In the genomic region with DNA sequence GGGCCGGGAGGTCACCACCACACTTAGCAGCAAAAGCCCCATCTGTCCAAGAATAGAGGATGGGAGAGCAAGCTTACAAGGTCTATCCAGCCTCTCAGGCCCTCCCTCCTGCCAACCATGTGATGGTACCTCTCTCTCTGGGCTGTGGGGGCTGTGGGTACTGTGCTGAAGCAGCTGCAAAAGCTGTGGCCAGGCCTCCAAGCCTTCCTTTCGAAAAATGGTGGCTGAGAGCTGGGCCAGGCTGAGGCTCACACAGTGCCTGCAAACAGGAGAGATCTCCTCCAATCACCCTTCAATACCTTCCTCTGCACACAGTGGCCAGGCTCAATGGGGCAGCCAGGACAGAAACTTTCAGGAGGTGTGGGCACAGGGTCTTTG, we compare ENCODE assay signal across 10 cellular contexts. TPM values are rescaled to one million over a fixed set of nuclear protein-coding genes. Genes with fewer than 3 reads are reported as not detected.
DNase-seq lines count a peak whose midpoint lies in the region; ATAC-seq, FAIRE-seq and TF ChIP-seq lines count a peak whose summit lies in the region.
"Had no signal": no experiment of that assay in that cellular context is flagged by ENCODE, and none has a peak within 500 bp of the region (broad histone marks: within the 10 kb centered on the region; RNA-seq: fewer than 3 reads in every experiment).

No MANE protein-coding gene starts in this region.

- H3K36me3 ChIP-seq in CD4-positive, CD25-positive, alpha-beta regulatory T cell (ENCODE audit: control insufficient read depth, insufficient read depth, low read length), result peaks cover 35% of the 10 kb centered on the region
- H3K36me3 ChIP-seq in Loucy (ENCODE audit: insufficient read depth, low read length), result no peaks in the 10 kb centered on the region; the same call in 1 of the 2 replicates

- H3K79me2 ChIP-seq in Loucy (ENCODE audit: insufficient read depth, low read length), result peaks cover 11% of the 10 kb centered on the region; the same call in 1 of the 2 replicates

- no peak overlapping the region for H2AFZ ChIP-seq in Loucy (ENCODE audit: low read length)

- H3F3A ChIP-seq in Loucy (ENCODE audit: low read depth), result no peaks in the 10 kb centered on the region

- peak overlapping the region; percentile 70 for H3K9ac ChIP-seq in Loucy (ENCODE audit: low read depth, low read length, poor library complexity, severe bottlenecking)

- FAIRE-seq in frontal cortex (lab: Jason Lieb, UNC), result no peak
- FAIRE-seq: colon, small intestine had no signal

- no peaks in the 10 kb centered on the region for H3K9me2 ChIP-seq in Loucy (replicated peaks; ENCODE audit: low read depth, low read length)

- peak overlapping the region; percentile 79 for H3K27ac ChIP-seq in CD4-positive, CD25-positive, alpha-beta regulatory T cell (ENCODE audit: insufficient read depth, low read length, poor library complexity, severe bottlenecking)
- peak overlapping the region in 1 of 2 donors; percentile 88 for H3K27ac ChIP-seq in coronary artery

- peaks cover 5% of the 10 kb centered on the region for H3K27me3 Mint-ChIP-seq in CD4-positive, CD25-positive, alpha-beta regulatory T cell
- peaks cover 10% of the 10 kb centered on the region for H3K27me3 Mint-ChIP-seq in nephron progenitor cell (ENCODE audit: low read depth, poor library complexity)

- no peaks in the 10 kb centered on the region for H3K9me3 Mint-ChIP-seq in CD4-positive, CD25-positive, alpha-beta regulatory T cell
- no peaks in the 10 kb centered on the region for H3K9me3 Mint-ChIP-seq in nephron progenitor cell

- peak overlapping the region; percentile 84 for H3K4me2 ChIP-seq in Loucy (ENCODE audit: low read depth, low read length, poor library complexity, severe bottlenecking)

- DNase-seq in CD4-positive, CD25-positive, alpha-beta regulatory T cell, result no peak
- DNase-seq in coronary artery (ENCODE audit: low spot score) (peak; percentile 72), nephron progenitor cell (no peak), frontal cortex (ENCODE audit: low spot score in 2 of 2) (no peak), kidney tubule cell (ENCODE audit: low spot score) (no peak), NCI-H748 (lab: John Stamatoyannopoulos, UW; ENCODE audit: unreplicated experiment) (no peak), NCI-H69 (lab: John Stamatoyannopoulos, UW) (no peak)

- H3K27ac Mint-ChIP-seq in CD4-positive, CD25-positive, alpha-beta regulatory T cell, result peak overlapping the region in 2 of 3 donors; percentile 92 to 95
- peak overlapping the region; percentile 94 for H3K27ac Mint-ChIP-seq in nephron progenitor cell

- peaks cover 18% of the 10 kb centered on the region for H3K4me1 ChIP-seq in CD4-positive, CD25-positive, alpha-beta regulatory T cell (ENCODE audit: control insufficient read depth, insufficient read depth, low read length, poor library complexity, severe bottlenecking)
- peaks cover 11% of the 10 kb centered on the region for H3K4me1 ChIP-seq in Loucy (ENCODE audit: insufficient read depth, low read length, poor library complexity, severe bottlenecking)

- peak overlapping the region; percentile 90 to 98 (median 94) for H3K4me3 Mint-ChIP-seq in CD4-positive, CD25-positive, alpha-beta regulatory T cell
- H3K4me3 Mint-ChIP-seq in nephron progenitor cell, result peak overlapping the region; percentile 89

- no peak for TF ChIP-seq CTCF in Loucy (conservative IDR thresholded peaks at IDR 0.05; ENCODE audit: low read length)
- no peak for TF ChIP-seq CTCF in coronary artery (IDR thresholded peaks at IDR 0.05)
- TF ChIP-seq CTCF in nephron progenitor cell (IDR thresholded peaks at IDR 0.05), result no peak

- peaks cover 21 to 42% (median 24%) of the 10 kb centered on the region in 4 donors for H3K4me1 Mint-ChIP-seq in CD4-positive, CD25-positive, alpha-beta regulatory T cell
- peaks cover 40% of the 10 kb centered on the region for H3K4me1 Mint-ChIP-seq in nephron progenitor cell

- no peak for ATAC-seq in CD4-positive, CD25-positive, alpha-beta regulatory T cell (ENCODE audit: low read depth in 2 of 2)

- H3K4me3 ChIP-seq in CD4-positive, CD25-positive, alpha-beta regulatory T cell (ENCODE audit: low read depth, low read length), result peak overlapping the region; percentile 61
- H3K4me3 ChIP-seq in Loucy (ENCODE audit: low read length, poor library complexity, severe bottlenecking) (peak overlapping the region; percentile 80), coronary artery (peak overlapping the region; percentile 90)

- H4K20me1 ChIP-seq in Loucy (ENCODE audit: insufficient read depth, low read length, poor library complexity, severe bottlenecking), result no peaks in the 10 kb centered on the region

- H3K36me3 Mint-ChIP-seq in CD4-positive, CD25-positive, alpha-beta regulatory T cell, result peaks cover 5% of the 10 kb centered on the region
- peaks cover 31% of the 10 kb centered on the region for H3K36me3 Mint-ChIP-seq in nephron progenitor cell (ENCODE audit: low read depth)

- no peaks in the 10 kb centered on the region for H3K27me3 ChIP-seq in CD4-positive, CD25-positive, alpha-beta regulatory T cell (ENCODE audit: control insufficient read depth, insufficient read depth, low read length)
- H3K27me3 ChIP-seq in Loucy (ENCODE audit: insufficient read depth, low read length, poor library complexity, severe bottlenecking), result no peaks in the 10 kb centered on the region

- H3K9me3 ChIP-seq in CD4-positive, CD25-positive, alpha-beta regulatory T cell (ENCODE audit: control insufficient read depth in 2 of 2, low read length in 2 of 2), result no peaks in the 10 kb centered on the region
- no peaks in the 10 kb centered on the region for H3K9me3 ChIP-seq in Loucy (ENCODE audit: insufficient read depth, low read depth, low read length)

RNA-seq across cellular contexts. Expression of gene IPO4, which starts 1.1 kb away (rescaled TPM):
- total RNA-seq in CD4-positive, CD25-positive, alpha-beta regulatory T cell, result 33.7 TPM
- 10 to 100 TPM; 13.0 to 14.8 (median 14.1) TPM for polyA plus RNA-seq in CD4-positive, CD25-positive, alpha-beta regulatory T cell
- total RNA-seq in frontal cortex, result 12.6 TPM

RNA-seq across cellular contexts. Expression of gene TM9SF1, which starts 7.7 kb away (rescaled TPM):
- 20.0 TPM for total RNA-seq in CD4-positive, CD25-positive, alpha-beta regulatory T cell
- 10 to 100 TPM; 36.8 to 42.3 (median 40.0) TPM for polyA plus RNA-seq in CD4-positive, CD25-positive, alpha-beta regulatory T cell
- total RNA-seq in frontal cortex, result 9.8 TPM

RNA-seq across cellular contexts. Expression of gene REC8, which starts 15.6 kb away (rescaled TPM):
- 145 TPM for total RNA-seq in CD4-positive, CD25-positive, alpha-beta regulatory T cell
- 10 to 100 TPM in 3 of 4 donors, 1 to 10 TPM in 1; 9.7 to 16.1 (median 12.0) TPM for polyA plus RNA-seq in CD4-positive, CD25-positive, alpha-beta regulatory T cell
- total RNA-seq in frontal cortex, result 15.1 TPM

RNA-seq across cellular contexts. Expression of gene TSSK4, which starts 18.0 kb away (rescaled TPM):
- total RNA-seq in CD4-positive, CD25-positive, alpha-beta regulatory T cell, result 0.44 TPM
- 1 to 10 TPM in 3 of 4 donors, under 1 TPM in 1; 0.86 to 1.5 (median 1.2) TPM for polyA plus RNA-seq in CD4-positive, CD25-positive, alpha-beta regulatory T cell
- total RNA-seq in frontal cortex, result not detected

RNA-seq across cellular contexts. Expression of gene CHMP4A, which starts 25.8 kb away (rescaled TPM):
- 108 TPM for total RNA-seq in CD4-positive, CD25-positive, alpha-beta regulatory T cell
- polyA plus RNA-seq in CD4-positive, CD25-positive, alpha-beta regulatory T cell, result 100 to 1,000 TPM; 122 to 154 (median 142) TPM
- 40.4 TPM for total RNA-seq in frontal cortex
